1 cellular context compared by ENCODE assay signal in genomic region chr19:55259540-55260210, GRCh38.
TF ChIP-seq lines count a peak whose summit lies in the region.

No MANE protein-coding gene starts in this region.

TF ChIP-seq in H1, 55 proteins besides CTCF, POLR2A, EP300 and RAD21:
- no peak for TF ChIP-seq CBX5 (IDR thresholded peaks at IDR 0.05; ENCODE audit: low read depth, low read length)
